ENCODE assay signal across 11 cellular contexts in genomic region chr12:53985900-53986685, GRCh38. TPM values are rescaled to one million over a fixed set of nuclear protein-coding genes. Genes with fewer than 3 reads are reported as not detected.
DNase-seq lines count a peak whose midpoint lies in the region; ATAC-seq and TF ChIP-seq lines count a peak whose summit lies in the region.
"Had no signal": no experiment of that assay in that cellular context is flagged by ENCODE, and none has a peak within 500 bp of the region (broad histone marks: within the 10 kb centered on the region; RNA-seq: fewer than 3 reads in every experiment).

No MANE protein-coding gene starts in this region.

- H3K36me3 Mint-ChIP-seq in neural progenitor cell, result no peaks in the 10 kb centered on the region

- H3K27me3 Mint-ChIP-seq in neural progenitor cell (ENCODE audit: insufficient read depth, low read depth), result peaks cover 99% of the 10 kb centered on the region

- H3K4me3 Mint-ChIP-seq in neural progenitor cell, result no peak overlapping the region

- H3K4me1 ChIP-seq in MM.1S (ENCODE audit: low read length) (peaks cover 13% of the 10 kb centered on the region; the same call in 1 of the 2 replicates), psoas muscle (peaks cover 28% of the 10 kb centered on the region), neural progenitor cell (no peaks in the 10 kb centered on the region)

- no peaks in the 10 kb centered on the region for H3K79me2 ChIP-seq in MM.1S (ENCODE audit: low read length)
- no peaks in the 10 kb centered on the region for H3K79me2 ChIP-seq in neural progenitor cell (ENCODE audit: low read depth)

- H3K9me3 ChIP-seq in MM.1S (replicated peaks; ENCODE audit: insufficient read depth, low read length), result no peaks in the 10 kb centered on the region
- H3K9me3 ChIP-seq in psoas muscle, result no peaks in the 10 kb centered on the region
- no peaks in the 10 kb centered on the region for H3K9me3 ChIP-seq in neural progenitor cell (ENCODE audit: low read depth)

- no peaks in the 10 kb centered on the region; the same call in 1 of the 2 replicates for H4K20me1 ChIP-seq in MM.1S (ENCODE audit: insufficient read depth, low read length)
- H4K20me1 ChIP-seq in neural progenitor cell (ENCODE audit: low read depth), result peaks cover 85% of the 10 kb centered on the region

- 1 to 3% (median 1%) methylated on average over 33 to 56 of the region's 56 CpGs for WGBS in psoas muscle, 3 donors

- H3K9me2 ChIP-seq in MM.1S (replicated peaks; ENCODE audit: insufficient read depth, low read length), result no peaks in the 10 kb centered on the region

- peak; percentile 60 for DNase-seq in EL
- DNase-seq in MM.1S, result no peak
- DNase-seq in psoas muscle, result peak in 1 of 2 donors; percentile 79
- no peak for DNase-seq in COLO668 (lab: John Stamatoyannopoulos, UW; ENCODE audit: unreplicated experiment)
- no peak for DNase-seq in HuH-7 (ENCODE audit: low spot score)
- DNase-seq in neural progenitor cell (ENCODE audit: low spot score), result no peak
- DNase-seq: NCI-H774, stomach had no signal

- no peak overlapping the region for H2AFZ ChIP-seq in MM.1S (ENCODE audit: low read length)
- no peak overlapping the region for H2AFZ ChIP-seq in neural progenitor cell (replicated peaks)

- TF ChIP-seq CTCF in MM.1S (IDR thresholded peaks at IDR 0.05; ENCODE audit: low read length), result no peak
- no peak for TF ChIP-seq CTCF in psoas muscle (IDR thresholded peaks at IDR 0.05)
- no peak for TF ChIP-seq CTCF in neural progenitor cell (IDR thresholded peaks at IDR 0.05)

- H3K27me3 ChIP-seq in MM.1S (replicated peaks; ENCODE audit: insufficient read depth, low read length), result peaks cover 96% of the 10 kb centered on the region
- peaks cover 0 to 5% (median 0%) of the 10 kb centered on the region in 3 donors for H3K27me3 ChIP-seq in psoas muscle (ENCODE audit: insufficient read depth in 3 of 3, low read length in 2 of 3)
- H3K27me3 ChIP-seq in neural progenitor cell, result peaks cover 100% of the 10 kb centered on the region

- H3K27ac ChIP-seq in MM.1S (ENCODE audit: low read length) (no peak overlapping the region), psoas muscle (peak overlapping the region; percentile 95), neural progenitor cell (no peak overlapping the region)
- H3K27ac ChIP-seq: stomach had no signal

- no peak overlapping the region for H3K27ac Mint-ChIP-seq in neural progenitor cell

- ATAC-seq in esophagus mucosa, result peak; percentile 60
- peak; percentile 45 to 65 (median 47) for ATAC-seq in psoas muscle
- ATAC-seq in HG02973 (IDR thresholded peaks at IDR 0.05; ENCODE audit: unreplicated experiment), result no peak

- no peak overlapping the region for H3K9ac ChIP-seq in MM.1S (ENCODE audit: low read length)
- no peak overlapping the region for H3K9ac ChIP-seq in neural progenitor cell

- peaks cover 9% of the 10 kb centered on the region for H3K9me3 Mint-ChIP-seq in neural progenitor cell

- H3F3A ChIP-seq in MM.1S (ENCODE audit: insufficient read depth, low read length), result 0 out of 2 replicates have a peak, but pooled peaks cover 3% of the 10 kb centered on the region
- H3F3A ChIP-seq in neural progenitor cell (ENCODE audit: low read depth), result no peaks in the 10 kb centered on the region

- H3K4me2 ChIP-seq in MM.1S (ENCODE audit: low read depth, low read length) (peak overlapping the region; percentile 6; the same call in 1 of the 2 replicates), neural progenitor cell (no peak overlapping the region)

- intact Hi-C loops in psoas muscle (cut with DNase I), result loop anchor here (2.0 to 10.0 kb wide), 4 partner anchors 219 to 389 kb away; no protein-coding TSS in a partner anchor

- H3K36me3 ChIP-seq in MM.1S (replicated peaks; ENCODE audit: insufficient read depth, low read length), result no peaks in the 10 kb centered on the region
- no peaks in the 10 kb centered on the region for H3K36me3 ChIP-seq in psoas muscle (ENCODE audit: insufficient read depth in 1 of 2, low read depth in 1 of 2)
- H3K36me3 ChIP-seq in neural progenitor cell, result no peaks in the 10 kb centered on the region
- H3K36me3 ChIP-seq: stomach had no signal

- H3K4me1 Mint-ChIP-seq in neural progenitor cell, result no peaks in the 10 kb centered on the region

- H3K4me3 ChIP-seq in MM.1S (ENCODE audit: low read length) (no peak overlapping the region), psoas muscle (peak overlapping the region; percentile 79), neural progenitor cell (no peak overlapping the region)

RNA-seq across cellular contexts. Expression of gene HOXC10, which starts 1.1 kb away (rescaled TPM):
- total RNA-seq in esophagus mucosa (0.64 TPM), psoas muscle (10 to 100 TPM in 2 of 4 donors, 1 to 10 TPM in 2; 3.0 to 79.4 (median 34.3) TPM), neural progenitor cell (ENCODE audit: low replicate concordance) (not detected in 2 replicates)
- polyA plus RNA-seq in psoas muscle, result 100 to 1,000 TPM in 1 of 3 donors, 10 to 100 TPM in 2; 43.4 to 129 (median 74.1) TPM
- total RNA-seq: omental fat pad, stomach had no signal
- polyA plus RNA-seq: stomach had no signal

RNA-seq across cellular contexts. Expression of gene HOTAIR, which starts 11.3 kb away (rescaled TPM):
- total RNA-seq in esophagus mucosa (not detected), psoas muscle (under 1 TPM in 1 of 4 donors, not detected in 3; 0.53 TPM), neural progenitor cell (ENCODE audit: low replicate concordance) (not detected in 2 replicates)
- polyA plus RNA-seq in psoas muscle, result under 1 TPM in 2 of 3 donors, not detected in 1; 0.23 to 0.25 TPM
- total RNA-seq: stomach had no signal
- polyA plus RNA-seq: stomach had no signal

RNA-seq across cellular contexts. Expression of gene HOXC11, which starts 13.2 kb away (rescaled TPM):
- total RNA-seq in esophagus mucosa, result 0.08 TPM
- under 1 TPM in 2 of 4 donors, not detected in 2; 0.34 to 0.82 TPM for total RNA-seq in psoas muscle
- polyA plus RNA-seq in psoas muscle, result 1 to 10 TPM in 1 of 3 donors, under 1 TPM in 2; 0.66 to 2.2 (median 0.95) TPM
- not detected in 2 replicates for total RNA-seq in neural progenitor cell (ENCODE audit: low replicate concordance)
- total RNA-seq: omental fat pad, stomach had no signal
- polyA plus RNA-seq: stomach had no signal

RNA-seq across cellular contexts. Expression of gene HOXC9, which starts 13.9 kb away (rescaled TPM):
- total RNA-seq in esophagus mucosa, result 1.2 TPM
- 10 to 100 TPM in 2 of 4 donors, 1 to 10 TPM in 2; 6.4 to 14.6 (median 9.2) TPM for total RNA-seq in psoas muscle
- polyA plus RNA-seq in psoas muscle, result 10 to 100 TPM in 2 of 3 donors, 1 to 10 TPM in 1; 8.8 to 31.1 (median 16.4) TPM
- not detected in 2 replicates for total RNA-seq in neural progenitor cell (ENCODE audit: low replicate concordance)
- total RNA-seq: stomach had no signal

RNA-seq across cellular contexts. Expression of gene HOXC8, which starts 22.7 kb away (rescaled TPM):
- total RNA-seq in esophagus mucosa (0.48 TPM), psoas muscle (10 to 100 TPM in 1 of 4 donors, 1 to 10 TPM in 3; 6.7 to 10.2 (median 9.0) TPM), neural progenitor cell (ENCODE audit: low replicate concordance) (not detected in 2 replicates)
- 1 to 10 TPM; 1.6 to 8.8 (median 3.3) TPM for polyA plus RNA-seq in psoas muscle
- total RNA-seq: stomach had no signal
